Comparison of ENCODE assay signal across 18 cellular contexts in the genomic region with DNA sequence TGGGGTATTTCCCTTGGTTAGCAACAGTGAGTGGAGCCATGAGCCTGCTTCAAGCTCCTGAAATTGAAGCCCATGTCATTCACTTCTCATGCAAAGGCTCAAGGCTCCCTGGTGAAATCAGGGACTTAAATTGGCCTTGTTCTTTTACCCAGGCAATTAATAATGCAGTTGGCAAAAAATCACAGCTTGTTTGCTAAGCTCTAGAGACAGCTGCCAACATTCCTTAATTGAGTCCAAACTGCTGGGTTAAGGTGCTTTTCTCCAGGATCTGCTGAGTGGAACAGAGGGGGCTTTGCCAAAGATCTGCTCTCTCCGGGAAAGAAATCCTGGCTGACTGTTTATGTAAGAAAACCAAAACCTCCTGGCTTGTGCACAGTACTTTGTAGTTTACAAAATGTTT.
DNase-seq lines count a peak whose midpoint lies in the region; ATAC-seq and TF ChIP-seq lines count a peak whose summit lies in the region.
"Had no signal": no experiment of that assay in that cellular context is flagged by ENCODE, and none has a peak within 500 bp of the region (broad histone marks: within the 10 kb centered on the region; RNA-seq: fewer than 3 reads in every experiment).

No MANE protein-coding gene starts in this region.

- H3K4me1 ChIP-seq in endodermal cell (ENCODE audit: control insufficient read depth, insufficient read depth, low read length), result peaks cover 9% of the 10 kb centered on the region
- peaks cover 20% of the 10 kb centered on the region for H3K4me1 ChIP-seq in muscle layer of colon (ENCODE audit: insufficient read depth, low read length)
- H3K4me1 ChIP-seq: transverse colon had no signal

- CTCF ChIA-PET in activated CD8-positive, alpha-beta T cell treated with anti-CD3 and anti-CD28 coated beads for 36 hours (lab: Charles Lee), result interaction anchor here (2.6 kb wide), 1 partner anchor 10 kb away, joined by 7 read pairs; no protein-coding TSS in a partner anchor

- H3K27ac Mint-ChIP-seq in endodermal cell, result peak overlapping the region; percentile 42
- H3K27ac Mint-ChIP-seq in activated CD8-positive, alpha-beta T cell treated with anti-CD3 and anti-CD28 coated beads for 36 hours, result no peak overlapping the region
- H3K27ac Mint-ChIP-seq: activated CD4-positive, alpha-beta T cell treated with anti-CD3 and anti-CD28 coated beads for 36 hours; stimulated activated memory B cell treated with anti-CD40 and anti-IgM and Interleukin-4, amounts not matched to agents 10 μg/mL and 1 μg/mL and 100 μg/mL, for 72 hours had no signal

- peak overlapping the region; percentile 3 for H3K4me3 Mint-ChIP-seq in endodermal cell
- H3K4me3 Mint-ChIP-seq in activated CD8-positive, alpha-beta T cell treated with anti-CD3 and anti-CD28 coated beads for 36 hours, result no peak overlapping the region
- H3K4me3 Mint-ChIP-seq: activated CD4-positive, alpha-beta T cell treated with anti-CD3 and anti-CD28 coated beads for 36 hours; stimulated activated memory B cell treated with anti-CD40 and anti-IgM and Interleukin-4, amounts not matched to agents 10 μg/mL and 1 μg/mL and 100 μg/mL, for 72 hours had no signal

- H3K9me3 Mint-ChIP-seq in endodermal cell, result no peaks in the 10 kb centered on the region
- no peaks in the 10 kb centered on the region for H3K9me3 Mint-ChIP-seq in activated CD8-positive, alpha-beta T cell treated with anti-CD3 and anti-CD28 coated beads for 36 hours
- H3K9me3 Mint-ChIP-seq: stimulated activated memory B cell treated with anti-CD40 and anti-IgM and Interleukin-4, amounts not matched to agents 10 μg/mL and 1 μg/mL and 100 μg/mL, for 72 hours had no signal

- ATAC-seq in HG02840 (IDR thresholded peaks at IDR 0.05; ENCODE audit: low FRiP score, unreplicated experiment) (no peak), GM18502 (IDR thresholded peaks at IDR 0.05; ENCODE audit: poor library complexity, unreplicated experiment) (no peak)
- no peak for ATAC-seq in activated CD8-positive, alpha-beta T cell treated with anti-CD3 and anti-CD28 coated beads for 36 hours
- ATAC-seq: activated CD4-positive, alpha-beta T cell treated with anti-CD3 and anti-CD28 coated beads for 36 hours; HCT116; stimulated activated memory B cell treated with anti-CD40 and anti-IgM and Interleukin-4, amounts not matched to agents 10 μg/mL and 1 μg/mL and 100 μg/mL, for 72 hours had no signal

- peaks cover 31% of the 10 kb centered on the region for H3K4me1 Mint-ChIP-seq in endodermal cell
- no peaks in the 10 kb centered on the region for H3K4me1 Mint-ChIP-seq in activated CD8-positive, alpha-beta T cell treated with anti-CD3 and anti-CD28 coated beads for 36 hours (ENCODE audit: low read depth)
- H3K4me1 Mint-ChIP-seq: activated CD4-positive, alpha-beta T cell treated with anti-CD3 and anti-CD28 coated beads for 36 hours; stimulated activated memory B cell treated with anti-CD40 and anti-IgM and Interleukin-4, amounts not matched to agents 10 μg/mL and 1 μg/mL and 100 μg/mL, for 72 hours had no signal

- H3K27me3 Mint-ChIP-seq in endodermal cell (ENCODE audit: insufficient read depth), result no peaks in the 10 kb centered on the region
- H3K27me3 Mint-ChIP-seq in activated CD8-positive, alpha-beta T cell treated with anti-CD3 and anti-CD28 coated beads for 36 hours, result peaks cover 1% of the 10 kb centered on the region
- H3K27me3 Mint-ChIP-seq: stimulated activated memory B cell treated with anti-CD40 and anti-IgM and Interleukin-4, amounts not matched to agents 10 μg/mL and 1 μg/mL and 100 μg/mL, for 72 hours had no signal

- H3K27ac ChIP-seq in endodermal cell (ENCODE audit: low read depth, low read length) (no peak overlapping the region), muscle layer of colon (ENCODE audit: low read depth, low read length) (peak overlapping the region; percentile 4)
- H3K27ac ChIP-seq: transverse colon had no signal

- in situ Hi-C loops in G401 (cut with HindIII; ENCODE audit: low sequenced_read_pairs), result no loop called here

- no peak overlapping the region for H3K9ac ChIP-seq in endodermal cell (ENCODE audit: extremely low read depth, low read length, poor library complexity, severe bottlenecking)
- no peak overlapping the region for H3K9ac ChIP-seq in muscle layer of colon (ENCODE audit: low read length)

- intact Hi-C loops in activated CD8-positive, alpha-beta T cell treated with anti-CD3 and anti-CD28 coated beads for 36 hours (cut with micrococcal nuclease), result no loop called here

- POLR2A ChIA-PET in activated CD8-positive, alpha-beta T cell treated with anti-CD3 and anti-CD28 coated beads for 36 hours (lab: Charles Lee), result no interaction called here

- DNase-seq in G401 (ENCODE audit: low spot score) (peak; percentile 37), NCI-H446 (lab: John Stamatoyannopoulos, UW) (peak; percentile 72 to 90), endodermal cell (no peak), NCI-H2196 (lab: John Stamatoyannopoulos, UW; ENCODE audit: unreplicated experiment) (no peak)
- no peak for DNase-seq in activated CD8-positive, alpha-beta T cell treated with anti-CD3 and anti-CD28 coated beads for 36 hours
- DNase-seq: activated CD4-positive, alpha-beta T cell treated with anti-CD3 and anti-CD28 coated beads for 36 hours; activated CD8-positive, alpha-beta memory T cell treated with anti-CD3 and anti-CD28 coated beads, Interleukin-2, amount 50 U/mL, for 48 hours; activated naive CD4-positive, alpha-beta T cell; AML-193; SHP77; T-helper 9 cell; transverse colon had no signal

- TF ChIP-seq CTCF in endodermal cell (conservative IDR thresholded peaks at IDR 0.05), result no peak
- no peak for TF ChIP-seq CTCF in activated CD8-positive, alpha-beta T cell treated with anti-CD3 and anti-CD28 coated beads for 36 hours (IDR thresholded peaks at IDR 0.05)

- no peaks in the 10 kb centered on the region for H3K9me3 ChIP-seq in endodermal cell (ENCODE audit: control insufficient read depth, low read length)
- no peaks in the 10 kb centered on the region for H3K9me3 ChIP-seq in muscle layer of colon (ENCODE audit: low read length)
- H3K9me3 ChIP-seq: breast epithelium, transverse colon had no signal

- 91 to 100% methylated on average over 1 of the region's 1 CpG for whole genome bisulfite sequencing in endodermal cell (ENCODE audit: insufficient coverage in 1 of 2, insufficient read length in 1 of 2), 2 experiments

- H3K4me3 ChIP-seq in endodermal cell (ENCODE audit: low read length) (no peak overlapping the region), muscle layer of colon (ENCODE audit: low read depth in 1 of 2, low read length in 2 of 2) (no peak overlapping the region)
- H3K4me3 ChIP-seq: breast epithelium, transverse colon had no signal

- no peaks in the 10 kb centered on the region for H3K36me3 Mint-ChIP-seq in endodermal cell (ENCODE audit: low read depth)
- H3K36me3 Mint-ChIP-seq in activated CD8-positive, alpha-beta T cell treated with anti-CD3 and anti-CD28 coated beads for 36 hours (ENCODE audit: low read depth), result no peaks in the 10 kb centered on the region
- H3K36me3 Mint-ChIP-seq: stimulated activated memory B cell treated with anti-CD40 and anti-IgM and Interleukin-4, amounts not matched to agents 10 μg/mL and 1 μg/mL and 100 μg/mL, for 72 hours had no signal

- H3K27me3 ChIP-seq in endodermal cell (ENCODE audit: control insufficient read depth, insufficient read depth, low read length, poor library complexity, severe bottlenecking) (no peaks in the 10 kb centered on the region), muscle layer of colon (ENCODE audit: control insufficient read depth in 1 of 2, insufficient read depth in 2 of 2, low read length in 2 of 2) (no peaks in the 10 kb centered on the region)
- H3K27me3 ChIP-seq: breast epithelium, transverse colon had no signal

- H3K36me3 ChIP-seq in endodermal cell (ENCODE audit: control insufficient read depth, insufficient read depth, low read length) (no peaks in the 10 kb centered on the region), muscle layer of colon (ENCODE audit: insufficient read depth, low read length) (no peaks in the 10 kb centered on the region)
- H3K36me3 ChIP-seq: breast epithelium, transverse colon had no signal

Comparison
In these comparisons a context has a peak if more than half of its experiments do, and no peak if none do; other contexts are left out.
1. DNase-seq: peak in G401 (single experiment) and NCI-H446 (2 of 2); none in endodermal cell (single experiment), NCI-H2196 (single experiment) and activated CD8-positive, alpha-beta T cell treated with anti-CD3 and anti-CD28 coated beads for 36 hours (single experiment).